In genomic region chr3:166390303-166390702, GRCh38 we compare ENCODE assay signal across 8 cellular contexts.
"Had no signal": no experiment of that assay in that cellular context is flagged by ENCODE, and none has a peak within 500 bp of the region (broad histone marks: within the 10 kb centered on the region; RNA-seq: fewer than 3 reads in every experiment).

No MANE protein-coding gene starts in this region.

- FAIRE-seq: HepG2, HTR-8/SVneo had no signal

- DNase-seq: IMR-90, KBM-7, KG1 had no signal

- ATAC-seq: HepG2 had no signal

- H3K36me3 Mint-ChIP-seq: IgD-negative memory B cell had no signal

- H3K27ac Mint-ChIP-seq: IgD-negative memory B cell had no signal

- H3K4me2 ChIP-seq: KMS-11 had no signal

- H3K9ac ChIP-seq: KMS-11 had no signal

- H3K4me3 Mint-ChIP-seq: IgD-negative memory B cell had no signal

- H3K27me3 Mint-ChIP-seq: IgD-negative memory B cell had no signal

- H3K27ac ChIP-seq: HL-60, KMS-11 had no signal
